ENCODE assay signal across 8 cellular contexts in the genomic region with DNA sequence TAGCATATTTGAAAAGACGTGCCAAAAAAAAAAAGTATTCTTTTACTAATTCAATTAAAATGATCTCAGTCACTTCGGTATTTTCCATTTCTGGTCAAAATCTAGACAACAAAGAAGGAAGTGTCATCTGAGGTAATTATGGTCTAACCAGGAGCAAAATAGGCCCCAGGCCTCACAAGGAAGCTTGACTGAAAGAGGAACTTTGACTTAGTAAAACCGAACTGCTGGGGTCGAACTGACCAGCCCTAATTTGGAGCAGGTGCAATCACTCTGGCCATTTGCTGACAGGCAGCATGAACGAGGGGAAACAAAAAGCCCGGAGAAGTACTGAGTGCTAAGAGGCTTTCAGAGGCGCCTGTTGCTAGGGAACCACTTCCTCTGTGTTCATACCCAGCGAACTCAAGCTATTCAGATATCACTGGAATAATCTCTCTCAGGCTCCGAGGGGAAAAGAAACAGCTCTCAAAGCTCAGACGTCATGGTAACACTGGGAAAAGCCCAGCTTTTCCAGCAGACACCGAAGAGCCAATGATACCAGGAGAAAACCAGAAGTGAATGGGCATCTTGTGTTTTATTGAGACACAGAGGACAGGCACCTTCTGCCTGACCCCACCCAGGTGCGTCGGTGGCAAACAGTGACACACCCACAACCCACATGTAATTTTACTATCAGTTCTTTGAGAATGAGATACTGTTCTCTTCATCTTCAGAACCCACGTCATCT.
A peak's percentile ranks its signal among the peaks of the same experiment; 100 is the strongest.
DNase-seq lines count a peak whose midpoint lies in the region; ATAC-seq and TF ChIP-seq lines count a peak whose summit lies in the region.

No MANE protein-coding gene starts in this region.

- 14 to 21% (median 19%) methylated on average over 13 to 14 of the region's 14 CpGs for WGBS in heart left ventricle, 4 donors
- 19 to 22% (median 21%) methylated on average over 14 of the region's 14 CpGs for WGBS in psoas muscle, 3 donors

- H3K9me3 ChIP-seq in SK-N-MC (ENCODE audit: low read depth, low read length) (no peaks in the 10 kb centered on the region), heart left ventricle (no peaks in the 10 kb centered on the region), psoas muscle (no peaks in the 10 kb centered on the region)

- H3K4me1 Mint-ChIP-seq in type B pancreatic cell (ENCODE audit: unreplicated experiment), result peaks cover 49% of the 10 kb centered on the region

- H3K27me3 Mint-ChIP-seq in type B pancreatic cell, result no peaks in the 10 kb centered on the region

- no peaks in the 10 kb centered on the region for H3K36me3 Mint-ChIP-seq in activated naive CD4-positive, alpha-beta T cell treated with anti-CD3 and anti-CD28 coated beads, Interleukin-2, amount 50 U/mL, for 72 hours
- H3K36me3 Mint-ChIP-seq in type B pancreatic cell, result no peaks in the 10 kb centered on the region

- peak; percentile 9 for DNase-seq in CMK (ENCODE audit: low read depth)
- DNase-seq in SK-N-MC (ENCODE audit: low read depth, low spot score), result peak; percentile 48
- DNase-seq in activated naive CD4-positive, alpha-beta T cell treated with anti-CD3 and anti-CD28 coated beads, Interleukin-2, amount 50 U/mL, for 72 hours (ENCODE audit: low spot score in 2 of 2), result peak; percentile 48 to 80
- peak; percentile 69 to 85 (median 80) for DNase-seq in heart left ventricle
- peak; percentile 25 to 61 for DNase-seq in psoas muscle
- DNase-seq in type B pancreatic cell (ENCODE audit: extremely low spot score, unreplicated experiment), result no peak

- TF ChIP-seq POLR2A in heart left ventricle (IDR thresholded peaks at IDR 0.05), result no peak

- H3K4me1 ChIP-seq in heart left ventricle (peaks cover 0 to 29% (median 16%) of the 10 kb centered on the region in 12 donors), psoas muscle (no peaks in the 10 kb centered on the region)

- peak overlapping the region; percentile 97 to 99 for H3K27ac Mint-ChIP-seq in activated naive CD4-positive, alpha-beta T cell treated with anti-CD3 and anti-CD28 coated beads, Interleukin-2, amount 50 U/mL, for 72 hours
- H3K27ac Mint-ChIP-seq in type B pancreatic cell, result peak overlapping the region; percentile 81

- ATAC-seq in GM19463 (IDR thresholded peaks at IDR 0.05; ENCODE audit: unreplicated experiment) (peak; percentile 92), HG03575 (IDR thresholded peaks at IDR 0.05; ENCODE audit: extremely low read depth, insufficient number of reproducible peaks, low FRiP score, unreplicated experiment) (peak; percentile 94), heart left ventricle (peak; percentile 91 to 99 (median 98)), psoas muscle (peak in 2 of 4 donors; percentile 24 to 44)
- peak; percentile 69 to 81 for ATAC-seq in activated naive CD4-positive, alpha-beta T cell treated with anti-CD3 and anti-CD28 coated beads, Interleukin-2, amount 50 U/mL, for 72 hours

- no peaks in the 10 kb centered on the region for H3K36me3 ChIP-seq in SK-N-MC (ENCODE audit: insufficient read depth, low read length)
- no peaks in the 10 kb centered on the region for H3K36me3 ChIP-seq in heart left ventricle
- H3K36me3 ChIP-seq in psoas muscle (ENCODE audit: insufficient read depth in 1 of 2, low read depth in 1 of 2), result no peaks in the 10 kb centered on the region

- H3K27ac ChIP-seq in SK-N-MC (peak overlapping the region; percentile 39; the same call in 1 of the 2 replicates), heart left ventricle (peak overlapping the region; percentile 33 to 95 (median 76)), psoas muscle (peak overlapping the region; percentile 23)

- TF ChIP-seq CTCF in heart left ventricle (IDR thresholded peaks at IDR 0.05) (no peak), psoas muscle (IDR thresholded peaks at IDR 0.05) (no peak), type B pancreatic cell (conservative IDR thresholded peaks at IDR 0.05) (no peak)

- H3K4me3 Mint-ChIP-seq in type B pancreatic cell, result peak overlapping the region; percentile 44

- H3K27me3 ChIP-seq in heart left ventricle (no peaks in the 10 kb centered on the region), psoas muscle (ENCODE audit: insufficient read depth in 3 of 3, low read length in 2 of 3) (no peaks in the 10 kb centered on the region)

- no peaks in the 10 kb centered on the region for H3K9me3 Mint-ChIP-seq in activated naive CD4-positive, alpha-beta T cell treated with anti-CD3 and anti-CD28 coated beads, Interleukin-2, amount 50 U/mL, for 72 hours
- no peaks in the 10 kb centered on the region for H3K9me3 Mint-ChIP-seq in type B pancreatic cell

- intact Hi-C loops in heart left ventricle (cut with DNase I) (loop anchor here in 1 of 10 donors (10.0 kb wide), 1 partner anchor 87 kb away; no protein-coding TSS in a partner anchor), psoas muscle (cut with DNase I) (no loop called here)

- H3K4me3 ChIP-seq in SK-N-MC (peak overlapping the region; percentile 61), heart left ventricle (peak overlapping the region in 5 of 12 donors; percentile 19 to 33 (median 30)), psoas muscle (no peak overlapping the region)

- H3K9ac ChIP-seq in SK-N-MC (ENCODE audit: insufficient read length), result no peak overlapping the region

Comparison
In these comparisons a context has a peak if more than half of its experiments do, and no peak if none do; other contexts are left out.
1. H3K27ac ChIP-seq: peak in every context shown above with its lines; median percentile 76 in heart left ventricle; 39 in SK-N-MC; 23 in psoas muscle.